In genomic region chr21:29163381-29164115, GRCh38 we compare ENCODE assay signal across 13 cellular contexts. TPM values are rescaled to one million over a fixed set of nuclear protein-coding genes. Genes with fewer than 3 reads are reported as not detected.
DNase-seq lines count a peak whose midpoint lies in the region; ATAC-seq and TF ChIP-seq lines count a peak whose summit lies in the region.
"Had no signal": no experiment of that assay in that cellular context is flagged by ENCODE, and none has a peak within 500 bp of the region (broad histone marks: within the 10 kb centered on the region; RNA-seq: fewer than 3 reads in every experiment).

No MANE protein-coding gene starts in this region.

- no peaks in the 10 kb centered on the region for H3K9me3 ChIP-seq in upper lobe of left lung

- no peak for TF ChIP-seq POLR2A in upper lobe of left lung (IDR thresholded peaks at IDR 0.05)

- H3K4me1 ChIP-seq in upper lobe of left lung = peaks cover 14 to 25% (median 20%) of the 10 kb centered on the region in 4 donors

- no peak for TF ChIP-seq CTCF in choroid plexus epithelial cell (conservative IDR thresholded peaks at IDR 0.05; ENCODE audit: low read depth, low read length)
- no peak for TF ChIP-seq CTCF in upper lobe of left lung (IDR thresholded peaks at IDR 0.05)

- H3K27ac ChIP-seq in upper lobe of left lung = peak overlapping the region; percentile 43 to 69 (median 63)
- H3K27ac ChIP-seq: neural progenitor cell had no signal

- no peaks in the 10 kb centered on the region for H3K36me3 ChIP-seq in upper lobe of left lung
- H3K36me3 ChIP-seq: neural progenitor cell had no signal

- ATAC-seq in upper lobe of left lung (ENCODE audit: low FRiP score in 2 of 2) (peak in 1 of 2 donors; percentile 78), GM18858 (IDR thresholded peaks at IDR 0.05; ENCODE audit: unreplicated experiment) (no peak)
- ATAC-seq: stimulated activated naive CD8-positive, alpha-beta T cell treated with anti-CD3 and anti-CD28 coated beads, Interleukin-15, Interleukin-2, amounts not matched to agents 100 U/mL and 50 U/mL, for 24 hours had no signal

- TF ChIP-seq EP300 in upper lobe of left lung (IDR thresholded peaks at IDR 0.05) = no peak

- H3K4me3 ChIP-seq in choroid plexus epithelial cell (ENCODE audit: low read depth, low read length) (no peak overlapping the region), upper lobe of left lung (no peak overlapping the region)
- H3K4me3 ChIP-seq: neural progenitor cell had no signal

- no peaks in the 10 kb centered on the region for H3K27me3 ChIP-seq in upper lobe of left lung
- H3K27me3 ChIP-seq: neural progenitor cell had no signal

- 73 to 76% methylated on average over 8 of the region's 8 CpGs for WGBS in upper lobe of left lung, 2 donors

- peak; percentile 91 for DNase-seq in MV-4-11 (lab: John Stamatoyannopoulos, UW)
- DNase-seq in choroid plexus epithelial cell (ENCODE audit: low read depth) = peak; percentile 48
- peak; percentile 40 for DNase-seq in medulla oblongata (ENCODE audit: extremely low spot score)
- peak in 1 of 2 donors; percentile 34 for DNase-seq in upper lobe of left lung
- no peak for DNase-seq in NCI-H345 (lab: John Stamatoyannopoulos, UW)
- no peak for DNase-seq in inferior parietal cortex (ENCODE audit: extremely low spot score)
- DNase-seq: activated CD4-positive, alpha-beta T cell treated with anti-CD3 and anti-CD28 coated beads, Interleukin-2, amount 50 U/mL, for 1 hour; activated naive CD4-positive, alpha-beta T cell treated with anti-CD3 and anti-CD28 coated beads, Interleukin-2, amount 50 U/mL, for 16 hours; effector CD4-positive, alpha-beta T cell; stimulated activated naive CD8-positive, alpha-beta T cell treated with anti-CD3 and anti-CD28 coated beads, Interleukin-15, Interleukin-2, amounts not matched to agents 100 U/mL and 50 U/mL, for 24 hours had no signal

RNA-seq across cellular contexts. Expression of gene MAP3K7CL, which starts 33.1 kb away (rescaled TPM):
- total RNA-seq in upper lobe of left lung = 1 to 10 TPM; 3.5 to 9.4 (median 5.9) TPM
- total RNA-seq: SK-MEL-5 had no signal

Comparison
In these comparisons a context has a peak if more than half of its experiments do, and no peak if none do; other contexts are left out.
1. DNase-seq: peak in MV-4-11 (single experiment), choroid plexus epithelial cell (single experiment) and medulla oblongata (single experiment); none in NCI-H345 (single experiment) and inferior parietal cortex (single experiment).